2 cellular contexts compared by ENCODE assay signal in genomic region chr3:58518304-58518789, GRCh38.
TF ChIP-seq lines count a peak whose summit lies in the region.

No MANE protein-coding gene starts in this region.

TF ChIP-seq in Ishikawa, 13 proteins besides CTCF, POLR2A, EP300 and RAD21 (continued from another document):
- TF ChIP-seq, protein P1, sequence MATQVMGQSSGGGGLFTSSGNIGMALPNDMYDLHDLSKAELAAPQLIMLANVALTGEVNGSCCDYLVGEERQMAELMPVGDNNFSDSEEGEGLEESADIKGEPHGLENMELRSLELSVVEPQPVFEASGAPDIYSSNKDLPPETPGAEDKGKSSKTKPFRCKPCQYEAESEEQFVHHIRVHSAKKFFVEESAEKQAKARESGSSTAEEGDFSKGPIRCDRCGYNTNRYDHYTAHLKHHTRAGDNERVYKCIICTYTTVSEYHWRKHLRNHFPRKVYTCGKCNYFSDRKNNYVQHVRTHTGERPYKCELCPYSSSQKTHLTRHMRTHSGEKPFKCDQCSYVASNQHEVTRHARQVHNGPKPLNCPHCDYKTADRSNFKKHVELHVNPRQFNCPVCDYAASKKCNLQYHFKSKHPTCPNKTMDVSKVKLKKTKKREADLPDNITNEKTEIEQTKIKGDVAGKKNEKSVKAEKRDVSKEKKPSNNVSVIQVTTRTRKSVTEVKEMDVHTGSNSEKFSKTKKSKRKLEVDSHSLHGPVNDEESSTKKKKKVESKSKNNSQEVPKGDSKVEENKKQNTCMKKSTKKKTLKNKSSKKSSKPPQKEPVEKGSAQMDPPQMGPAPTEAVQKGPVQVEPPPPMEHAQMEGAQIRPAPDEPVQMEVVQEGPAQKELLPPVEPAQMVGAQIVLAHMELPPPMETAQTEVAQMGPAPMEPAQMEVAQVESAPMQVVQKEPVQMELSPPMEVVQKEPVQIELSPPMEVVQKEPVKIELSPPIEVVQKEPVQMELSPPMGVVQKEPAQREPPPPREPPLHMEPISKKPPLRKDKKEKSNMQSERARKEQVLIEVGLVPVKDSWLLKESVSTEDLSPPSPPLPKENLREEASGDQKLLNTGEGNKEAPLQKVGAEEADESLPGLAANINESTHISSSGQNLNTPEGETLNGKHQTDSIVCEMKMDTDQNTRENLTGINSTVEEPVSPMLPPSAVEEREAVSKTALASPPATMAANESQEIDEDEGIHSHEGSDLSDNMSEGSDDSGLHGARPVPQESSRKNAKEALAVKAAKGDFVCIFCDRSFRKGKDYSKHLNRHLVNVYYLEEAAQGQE (IDR thresholded peaks at IDR 0.05; ENCODE audit: low read depth): no peak

TF ChIP-seq in WTC11, 78 proteins besides CTCF, POLR2A, EP300 and RAD21 (continued from another document):
- no peak for TF ChIP-seq PRDM15 (CRISPR knock-in tag; IDR thresholded peaks at IDR 0.05)
